Comparison of ENCODE assay signal across 16 cellular contexts in the genomic region with DNA sequence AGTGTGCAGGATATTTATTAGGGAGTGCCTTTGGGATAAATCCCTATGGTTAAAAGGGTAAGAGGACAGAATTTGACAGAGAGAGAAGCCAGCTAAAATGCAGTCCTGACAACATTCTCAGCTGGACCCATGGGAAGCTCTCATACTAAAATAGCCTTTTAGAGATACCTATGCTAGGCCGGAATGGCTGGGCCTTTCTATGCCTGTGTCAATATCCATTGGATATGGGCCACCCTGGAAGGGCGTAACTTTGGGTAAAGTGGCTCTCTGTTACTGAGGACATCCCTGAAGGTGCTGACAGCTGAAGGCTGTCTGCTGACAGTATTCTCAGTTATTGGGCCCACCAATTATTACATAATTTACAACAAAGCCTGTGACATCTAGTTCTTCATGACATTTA.
A peak's percentile ranks its signal among the peaks of the same experiment; 100 is the strongest.
DNase-seq lines count a peak whose midpoint lies in the region; ATAC-seq and TF ChIP-seq lines count a peak whose summit lies in the region.
"Had no signal": no experiment of that assay in that cellular context is flagged by ENCODE, and none has a peak within 500 bp of the region (broad histone marks: within the 10 kb centered on the region; RNA-seq: fewer than 3 reads in every experiment).

No MANE protein-coding gene starts in this region.

- no peak for TF ChIP-seq RAD21 in SK-N-SH (IDR thresholded peaks at IDR 0.05; ENCODE audit: low read length)

- no peak overlapping the region for H3K4me2 ChIP-seq in SK-N-SH
- H3K4me2 ChIP-seq: BLaER1 had no signal

- H3K9me3 ChIP-seq in SK-N-SH = no peaks in the 10 kb centered on the region
- H3K9me3 ChIP-seq in heart left ventricle = no peaks in the 10 kb centered on the region
- no peaks in the 10 kb centered on the region for H3K9me3 ChIP-seq in right atrium auricular region
- no peaks in the 10 kb centered on the region for H3K9me3 ChIP-seq in right cardiac atrium (ENCODE audit: control insufficient read depth, low read length)
- H3K9me3 ChIP-seq: BLaER1, Caco-2 had no signal

- H3K36me3 ChIP-seq in SK-N-SH (replicated peaks in 1 of 2; ENCODE audit: control insufficient read depth in 1 of 2, insufficient read depth in 2 of 2, low read length in 1 of 2) = no peaks in the 10 kb centered on the region
- H3K36me3 ChIP-seq in heart left ventricle = no peaks in the 10 kb centered on the region
- H3K36me3 ChIP-seq in right atrium auricular region = no peaks in the 10 kb centered on the region
- H3K36me3 ChIP-seq: BLaER1 had no signal

- H3K9ac ChIP-seq in SK-N-SH = no peak overlapping the region
- H3K9ac ChIP-seq: BLaER1, GM23248 had no signal

- H3K79me2 ChIP-seq in SK-N-SH (ENCODE audit: insufficient read depth) = no peaks in the 10 kb centered on the region

- intact Hi-C loops in heart left ventricle (cut with DNase I) = no loop called here
- intact Hi-C loops in right cardiac atrium (cut with DNase I) = no loop called here

- H4K20me1 ChIP-seq in SK-N-SH (ENCODE audit: insufficient read depth) = no peaks in the 10 kb centered on the region
- H4K20me1 ChIP-seq: BLaER1 had no signal

- 25% methylated on average over 2 of the region's 2 CpGs for WGBS in SK-N-SH (ENCODE audit: low lambda C conversion rate)
- WGBS in heart left ventricle, 4 donors = 58 to 68% (median 61%) methylated on average over 2 of the region's 2 CpGs
- WGBS in right cardiac atrium = 67% methylated on average over 2 of the region's 2 CpGs

- no peaks in the 10 kb centered on the region for H3K9me2 ChIP-seq in SK-N-SH

- POLR2A ChIA-PET in SK-N-SH (lab: Yijun Ruan, JAX) = no interaction called here

- no peak overlapping the region for H3K4me3 ChIP-seq in SK-N-SH (ENCODE audit: low read depth in 2 of 2, low read length in 1 of 2)
- H3K4me3 ChIP-seq in heart left ventricle = no peak overlapping the region
- H3K4me3 ChIP-seq in right atrium auricular region = no peak overlapping the region
- no peak overlapping the region for H3K4me3 ChIP-seq in right cardiac atrium (ENCODE audit: low read length)
- H3K4me3 ChIP-seq: BLaER1, GM23248 had no signal

- TF ChIP-seq CTCF in SK-N-SH (IDR thresholded peaks at IDR 0.05) (no peak), heart left ventricle (IDR thresholded peaks at IDR 0.05) (no peak), right atrium auricular region (IDR thresholded peaks at IDR 0.05) (no peak)

- no peak overlapping the region for H2AFZ ChIP-seq in SK-N-SH (ENCODE audit: low read depth)
- H2AFZ ChIP-seq: GM23248 had no signal

- H3K4me1 ChIP-seq in SK-N-SH (ENCODE audit: control insufficient read depth in 1 of 2, insufficient read depth in 2 of 2, low read depth in 1 of 2, low read length in 1 of 2) (no peaks in the 10 kb centered on the region), heart left ventricle (peaks cover 0 to 4% (median 0%) of the 10 kb centered on the region in 12 donors), right atrium auricular region (no peaks in the 10 kb centered on the region), right cardiac atrium (ENCODE audit: control insufficient read depth, insufficient read depth, low read length) (no peaks in the 10 kb centered on the region)
- H3K4me1 ChIP-seq: BLaER1, Caco-2 had no signal

- ATAC-seq in SK-N-SH treated with all-trans-retinoic acid at 6 μM for 48 hours = peak; percentile 25
- ATAC-seq in heart left ventricle = peak in 3 of 4 donors; percentile 33 to 68 (median 45)
- ATAC-seq in right cardiac atrium = peak; percentile 40 to 57
- ATAC-seq: CD8-positive, alpha-beta T cell had no signal

- H3K27ac ChIP-seq in SK-N-SH (ENCODE audit: low read depth in 2 of 2, low read length in 1 of 2) (no peak overlapping the region; a peak in 1 of 4 replicates), heart left ventricle (no peak overlapping the region), right atrium auricular region (no peak overlapping the region), right cardiac atrium (ENCODE audit: low read length) (no peak overlapping the region)
- H3K27ac ChIP-seq: 22Rv1, BLaER1, C4-2B, GM23248 had no signal

- no peak for TF ChIP-seq EP300 in SK-N-SH (IDR thresholded peaks at IDR 0.05; ENCODE audit: borderline replicate concordance in 1 of 2, low read depth in 1 of 2, low read length in 1 of 2)

- no peaks in the 10 kb centered on the region for H3K27me3 ChIP-seq in SK-N-SH (ENCODE audit: insufficient read depth)
- H3K27me3 ChIP-seq in heart left ventricle = no peaks in the 10 kb centered on the region
- H3K27me3 ChIP-seq in right atrium auricular region = no peaks in the 10 kb centered on the region
- no peaks in the 10 kb centered on the region for H3K27me3 ChIP-seq in right cardiac atrium (ENCODE audit: control insufficient read depth, insufficient read depth)
- H3K27me3 ChIP-seq: BLaER1 had no signal

- CTCF ChIA-PET in SK-N-SH (lab: Yijun Ruan, JAX) = no interaction called here

- peaks cover 4% of the 10 kb centered on the region for H3F3A ChIP-seq in SK-N-SH (replicated peaks; ENCODE audit: insufficient read depth)

- no peak for TF ChIP-seq POLR2A in heart left ventricle (IDR thresholded peaks at IDR 0.05)

- DNase-seq in SK-N-SH (no peak), heart left ventricle (peak in 2 of 5 donors; percentile 16 to 23), right atrium auricular region (ENCODE audit: low spot score) (no peak), right cardiac atrium (no peak), cortex of kidney (lab: John Stamatoyannopoulos, UW) (no peak)
- DNase-seq: Caco-2; CD8-positive, alpha-beta T cell; DMS153; DND-41; GM23248; H7; HCEC 1CT had no signal

TF ChIP-seq in SK-N-SH treated with all-trans-retinoic acid at 6 μM for 48 hours, 23 proteins besides CTCF, POLR2A, EP300 and RAD21 (continues in another document):
- TF ChIP-seq PPARA (CRISPR knock-in tag; IDR thresholded peaks at IDR 0.05; ENCODE audit: borderline replicate concordance) (no peak), ZFP30 (CRISPR knock-in tag; IDR thresholded peaks at IDR 0.05) (no peak)
- TF ChIP-seq, protein P1, sequence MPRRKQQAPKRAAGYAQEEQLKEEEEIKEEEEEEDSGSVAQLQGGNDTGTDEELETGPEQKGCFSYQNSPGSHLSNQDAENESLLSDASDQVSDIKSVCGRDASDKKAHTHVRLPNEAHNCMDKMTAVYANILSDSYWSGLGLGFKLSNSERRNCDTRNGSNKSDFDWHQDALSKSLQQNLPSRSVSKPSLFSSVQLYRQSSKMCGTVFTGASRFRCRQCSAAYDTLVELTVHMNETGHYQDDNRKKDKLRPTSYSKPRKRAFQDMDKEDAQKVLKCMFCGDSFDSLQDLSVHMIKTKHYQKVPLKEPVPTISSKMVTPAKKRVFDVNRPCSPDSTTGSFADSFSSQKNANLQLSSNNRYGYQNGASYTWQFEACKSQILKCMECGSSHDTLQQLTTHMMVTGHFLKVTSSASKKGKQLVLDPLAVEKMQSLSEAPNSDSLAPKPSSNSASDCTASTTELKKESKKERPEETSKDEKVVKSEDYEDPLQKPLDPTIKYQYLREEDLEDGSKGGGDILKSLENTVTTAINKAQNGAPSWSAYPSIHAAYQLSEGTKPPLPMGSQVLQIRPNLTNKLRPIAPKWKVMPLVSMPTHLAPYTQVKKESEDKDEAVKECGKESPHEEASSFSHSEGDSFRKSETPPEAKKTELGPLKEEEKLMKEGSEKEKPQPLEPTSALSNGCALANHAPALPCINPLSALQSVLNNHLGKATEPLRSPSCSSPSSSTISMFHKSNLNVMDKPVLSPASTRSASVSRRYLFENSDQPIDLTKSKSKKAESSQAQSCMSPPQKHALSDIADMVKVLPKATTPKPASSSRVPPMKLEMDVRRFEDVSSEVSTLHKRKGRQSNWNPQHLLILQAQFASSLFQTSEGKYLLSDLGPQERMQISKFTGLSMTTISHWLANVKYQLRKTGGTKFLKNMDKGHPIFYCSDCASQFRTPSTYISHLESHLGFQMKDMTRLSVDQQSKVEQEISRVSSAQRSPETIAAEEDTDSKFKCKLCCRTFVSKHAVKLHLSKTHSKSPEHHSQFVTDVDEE (CRISPR knock-in tag; IDR thresholded peaks at IDR 0.05) = no peak

TF ChIP-seq in SK-N-SH, 30 proteins besides CTCF, POLR2A, EP300 and RAD21 (continues in another document):
- TF ChIP-seq GABPA (IDR thresholded peaks at IDR 0.05; ENCODE audit: low read depth) (no peak), NFIC (IDR thresholded peaks at IDR 0.05; ENCODE audit: borderline replicate concordance) (no peak), RFX5 (IDR thresholded peaks at IDR 0.05; ENCODE audit: low read length) (no peak), CHD2 (IDR thresholded peaks at IDR 0.05; ENCODE audit: low read length, partially characterized antibody) (no peak), NRF1 (IDR thresholded peaks at IDR 0.05; ENCODE audit: low read depth, low read length) (no peak), MXI1 (IDR thresholded peaks at IDR 0.05; ENCODE audit: low read depth, low read length) (no peak), FOSL2 (IDR thresholded peaks at IDR 0.05; ENCODE audit: borderline replicate concordance, low read depth) (no peak)
- TF ChIP-seq, protein P2, sequence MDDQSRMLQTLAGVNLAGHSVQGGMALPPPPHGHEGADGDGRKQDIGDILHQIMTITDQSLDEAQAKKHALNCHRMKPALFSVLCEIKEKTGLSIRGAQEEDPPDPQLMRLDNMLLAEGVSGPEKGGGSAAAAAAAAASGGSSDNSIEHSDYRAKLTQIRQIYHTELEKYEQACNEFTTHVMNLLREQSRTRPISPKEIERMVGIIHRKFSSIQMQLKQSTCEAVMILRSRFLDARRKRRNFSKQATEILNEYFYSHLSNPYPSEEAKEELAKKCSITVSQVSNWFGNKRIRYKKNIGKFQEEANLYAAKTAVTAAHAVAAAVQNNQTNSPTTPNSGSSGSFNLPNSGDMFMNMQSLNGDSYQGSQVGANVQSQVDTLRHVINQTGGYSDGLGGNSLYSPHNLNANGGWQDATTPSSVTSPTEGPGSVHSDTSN (IDR thresholded peaks at IDR 0.05) = no peak
- TF ChIP-seq, protein P3, sequence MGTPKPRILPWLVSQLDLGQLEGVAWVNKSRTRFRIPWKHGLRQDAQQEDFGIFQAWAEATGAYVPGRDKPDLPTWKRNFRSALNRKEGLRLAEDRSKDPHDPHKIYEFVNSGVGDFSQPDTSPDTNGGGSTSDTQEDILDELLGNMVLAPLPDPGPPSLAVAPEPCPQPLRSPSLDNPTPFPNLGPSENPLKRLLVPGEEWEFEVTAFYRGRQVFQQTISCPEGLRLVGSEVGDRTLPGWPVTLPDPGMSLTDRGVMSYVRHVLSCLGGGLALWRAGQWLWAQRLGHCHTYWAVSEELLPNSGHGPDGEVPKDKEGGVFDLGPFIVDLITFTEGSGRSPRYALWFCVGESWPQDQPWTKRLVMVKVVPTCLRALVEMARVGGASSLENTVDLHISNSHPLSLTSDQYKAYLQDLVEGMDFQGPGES (IDR thresholded peaks at IDR 0.05; ENCODE audit: low read depth, low read length) = no peak
